Comparison of ENCODE assay signal across 12 cellular contexts in genomic region chr1:61270761-61271411, GRCh38.
A peak's percentile ranks its signal among the peaks of the same experiment; 100 is the strongest.
DNase-seq lines count a peak whose midpoint lies in the region; ATAC-seq, FAIRE-seq and TF ChIP-seq lines count a peak whose summit lies in the region.
"Had no signal": no experiment of that assay in that cellular context is flagged by ENCODE, and none has a peak within 500 bp of the region (broad histone marks: within the 10 kb centered on the region; RNA-seq: fewer than 3 reads in every experiment).

No MANE protein-coding gene starts in this region.

- BruUV-seq in HepG2 (replicated peaks; lab: Mats Ljungman, UMichigan): no TSS peak

- no peak for FAIRE-seq in HepG2 (lab: Jason Lieb, UNC)
- FAIRE-seq: G401.6 had no signal

- POLR2A ChIA-PET in CD8-positive, alpha-beta memory T cell (lab: Charles Lee): no interaction called here
- POLR2A ChIA-PET in HEK293T (lab: Yijun Ruan, JAX): interaction anchor here (0.7 kb wide), 1 partner anchor 14 kb away, joined by 3 read pairs; no protein-coding TSS in a partner anchor
- POLR2A ChIA-PET in HepG2 (lab: Yijun Ruan, JAX): interaction anchor here (1.1 to 1.5 kb wide), 2 partner anchors 49 to 189 kb away, joined by 3 read pairs; partner anchors contain the start of gene NFIA

- no peak overlapping the region for H2AFZ ChIP-seq in HepG2 (ENCODE audit: low read length)
- H2AFZ ChIP-seq: GM23248 had no signal

- H3K4me2 ChIP-seq in HepG2 (ENCODE audit: low read depth, low read length): 0 out of 2 replicates have a peak overlapping the region, but pooled peaks have one; percentile 6

- H3K27ac ChIP-seq in CD8-positive, alpha-beta memory T cell (ENCODE audit: low read depth, low read length): peak overlapping the region; percentile 41
- peak overlapping the region; percentile 17 for H3K27ac ChIP-seq in HepG2 (ENCODE audit: extremely low read length, insufficient read depth, low read length)
- H3K27ac ChIP-seq: GM23248 had no signal

- peaks cover 72% of the 10 kb centered on the region for H3K79me2 ChIP-seq in HepG2 (ENCODE audit: insufficient read depth, low read length)

- H3K4me1 Mint-ChIP-seq in CD8-positive, alpha-beta memory T cell: peaks cover 16 to 24% (median 17%) of the 10 kb centered on the region in 3 donors
- peaks cover 7% of the 10 kb centered on the region for H3K4me1 Mint-ChIP-seq in osteocyte (ENCODE audit: unreplicated experiment)

- intact Hi-C loops in HepG2 (cut with micrococcal nuclease; ENCODE audit: unreplicated experiment): no loop called here

- WGBS in HepG2 (ENCODE audit: low lambda C conversion rate): 67% methylated on average over 8 of the region's 8 CpGs

- no peaks in the 10 kb centered on the region for H3K27me3 Mint-ChIP-seq in CD8-positive, alpha-beta memory T cell
- no peaks in the 10 kb centered on the region for H3K27me3 Mint-ChIP-seq in osteocyte (ENCODE audit: unreplicated experiment)

- peak overlapping the region in 4 of 7 donors; percentile 16 to 54 (median 39) for H3K4me3 Mint-ChIP-seq in CD8-positive, alpha-beta memory T cell
- H3K4me3 Mint-ChIP-seq in osteocyte (ENCODE audit: unreplicated experiment): no peak overlapping the region

- no peaks in the 10 kb centered on the region for H3K27me3 ChIP-seq in CD8-positive, alpha-beta memory T cell (ENCODE audit: insufficient read depth, low read length, poor library complexity, severe bottlenecking)
- H3K27me3 ChIP-seq in HepG2 (ENCODE audit: control insufficient read depth in 1 of 2, insufficient read depth in 2 of 2, low read length in 2 of 2): no peaks in the 10 kb centered on the region

- no peaks in the 10 kb centered on the region for H4K20me1 ChIP-seq in HepG2 (ENCODE audit: insufficient read depth, low read length)

- no peaks in the 10 kb centered on the region for H3K36me3 ChIP-seq in CD8-positive, alpha-beta memory T cell (ENCODE audit: insufficient read depth, low read length)
- H3K36me3 ChIP-seq in HepG2 (replicated peaks in 1 of 2; ENCODE audit: control insufficient read depth in 1 of 2, insufficient read depth in 2 of 2, low read length in 2 of 2): no peaks in the 10 kb centered on the region

- no peak overlapping the region for H3K4me3 ChIP-seq in CD8-positive, alpha-beta memory T cell (ENCODE audit: low read length)
- H3K4me3 ChIP-seq in HepG2 (replicated peaks in 1 of 3; ENCODE audit: insufficient read depth in 1 of 3, low read depth in 2 of 3, low read length in 3 of 3): no peak overlapping the region
- H3K4me3 ChIP-seq: GM23248 had no signal

- TF ChIP-seq RAD21 in HepG2 (CRISPR knock-in tag; IDR thresholded peaks at IDR 0.05): no peak

- no peaks in the 10 kb centered on the region for H3K9me3 ChIP-seq in CD8-positive, alpha-beta memory T cell (ENCODE audit: low read length)
- H3K9me3 ChIP-seq in HepG2 (ENCODE audit: low read length): no peaks in the 10 kb centered on the region

- H3K4me1 ChIP-seq in CD8-positive, alpha-beta memory T cell (ENCODE audit: insufficient read depth, low read length): no peaks in the 10 kb centered on the region
- peaks cover 60% of the 10 kb centered on the region for H3K4me1 ChIP-seq in HepG2 (ENCODE audit: insufficient read depth, low read length)

- in situ Hi-C loops in HepG2 (cut with HindIII; ENCODE audit: extremely low pct_ligation_motif_present, low pct_unique_long_range_greater_than_20kb): no loop called here

- CTCF ChIA-PET in CD8-positive, alpha-beta memory T cell (lab: Charles Lee): interaction anchor here (0.9 to 1.0 kb wide), 3 partner anchors 11 to 242 kb away, joined by 3 to 5 read pairs (median 4); no protein-coding TSS in a partner anchor
- CTCF ChIA-PET in HEK293T (lab: Yijun Ruan, JAX): interaction anchor here (1.2 to 2.1 kb wide), 3 partner anchors 17 to 221 kb away, joined by 5 to 9 read pairs (median 8); no protein-coding TSS in a partner anchor
- CTCF ChIA-PET in HepG2 (lab: Yijun Ruan, JAX; ENCODE audit: low intra/inter-chr PET ratio, low total read pairs): no interaction called here

- ATAC-seq in HepG2: peak; percentile 62; the same call in 2 of the 3 replicates

- H3K36me3 Mint-ChIP-seq in CD8-positive, alpha-beta memory T cell: no peaks in the 10 kb centered on the region
- H3K36me3 Mint-ChIP-seq in osteocyte (ENCODE audit: unreplicated experiment): no peaks in the 10 kb centered on the region

- no peaks in the 10 kb centered on the region for H3K9me3 Mint-ChIP-seq in CD8-positive, alpha-beta memory T cell
- no peaks in the 10 kb centered on the region for H3K9me3 Mint-ChIP-seq in osteocyte (ENCODE audit: unreplicated experiment)

- no peak for TF ChIP-seq CTCF in HepG2 (CRISPR knock-in tag; IDR thresholded peaks at IDR 0.05)
- no peak for TF ChIP-seq CTCF in osteocyte (IDR thresholded peaks at IDR 0.05)

- H3K27ac Mint-ChIP-seq in CD8-positive, alpha-beta memory T cell: no peak overlapping the region
- no peak overlapping the region for H3K27ac Mint-ChIP-seq in osteocyte (ENCODE audit: unreplicated experiment)

- no peak for DNase-seq in CD8-positive, alpha-beta memory T cell
- peak; percentile 34 for DNase-seq in HEK293T (ENCODE audit: extremely low spot score)
- DNase-seq in amniotic epithelial cell (ENCODE audit: low read depth): peak; percentile 93
- peak; percentile 46 for DNase-seq in HepG2 (ENCODE audit: low spot score)
- DNase-seq in NCI-H1417 treated with DMSO at 0.1 percent for 48 hours (lab: John Stamatoyannopoulos, UW): no peak
- DNase-seq in NCI-H2227 (lab: John Stamatoyannopoulos, UW; ENCODE audit: unreplicated experiment): no peak
- no peak for DNase-seq in osteocyte (ENCODE audit: extremely low spot score, unreplicated experiment)
- DNase-seq: activated CD8-positive, alpha-beta memory T cell treated with anti-CD3 and anti-CD28 coated beads, Interleukin-2, amount 50 U/mL, for 4 hours; GM23248; NCI-H1694; right cardiac atrium had no signal

- TF ChIP-seq EP300 in HepG2 (IDR thresholded peaks at IDR 0.05; ENCODE audit: low read depth in 2 of 2, low read length in 2 of 2) (peak in 1 of 2 experiments; percentile 57; a peak in 2 of 4 replicates), HepG2 (CRISPR knock-in tag; IDR thresholded peaks at IDR 0.05; ENCODE audit: borderline replicate concordance) (0 out of 2 replicates have a peak, but pooled peaks have one; percentile 21)

- no peak overlapping the region for H3K9ac ChIP-seq in HepG2 (ENCODE audit: insufficient read depth, low read depth, low read length)
- H3K9ac ChIP-seq: GM23248 had no signal

- no peak for TF ChIP-seq POLR2A in HepG2 (IDR thresholded peaks at IDR 0.05; ENCODE audit: insufficient read depth in 1 of 2, low read depth in 2 of 2, low read length in 2 of 2)

TF ChIP-seq in HEK293T, 16 proteins besides CTCF, POLR2A, EP300 and RAD21:
- 0 out of 2 replicates have a peak, but pooled peaks have one; percentile 15 for TF ChIP-seq PKNOX1 (IDR thresholded peaks at IDR 0.05)
- no peak for TF ChIP-seq HDGF (IDR thresholded peaks at IDR 0.05; ENCODE audit: borderline replicate concordance)

TF ChIP-seq in HepG2, 621 proteins besides CTCF, POLR2A, EP300 and RAD21 (continues in another document):
- TF ChIP-seq SOX13 (IDR thresholded peaks at IDR 0.05) (no peak), SOX13 (CRISPR knock-in tag; conservative IDR thresholded peaks at IDR 0.05 in 1 of 2, IDR thresholded peaks at IDR 0.05 in 1 of 2) (peak in 1 of 2 experiments; percentile 73; a peak in 2 of 4 replicates), FOXA3 (CRISPR knock-in tag; IDR thresholded peaks at IDR 0.05) (peak; percentile 63), PAXIP1 (CRISPR knock-in tag; conservative IDR thresholded peaks at IDR 0.05) (0 out of 2 replicates have a peak, but pooled peaks have one; percentile 18), SOX6 (IDR thresholded peaks at IDR 0.05) (no peak), SOX6 (CRISPR knock-in tag; IDR thresholded peaks at IDR 0.05) (peak; percentile 55; the same call in 1 of the 2 replicates), ZKSCAN8 (CRISPR knock-in tag; IDR thresholded peaks at IDR 0.05; ENCODE audit: borderline replicate concordance) (0 out of 2 replicates have a peak, but pooled peaks have one; percentile 42), FOXP1 (IDR thresholded peaks at IDR 0.05) (no peak), FOXP1 (CRISPR knock-in tag; IDR thresholded peaks at IDR 0.05) (peak; percentile 46; the same call in 1 of the 2 replicates)
- TF ChIP-seq, protein P1, sequence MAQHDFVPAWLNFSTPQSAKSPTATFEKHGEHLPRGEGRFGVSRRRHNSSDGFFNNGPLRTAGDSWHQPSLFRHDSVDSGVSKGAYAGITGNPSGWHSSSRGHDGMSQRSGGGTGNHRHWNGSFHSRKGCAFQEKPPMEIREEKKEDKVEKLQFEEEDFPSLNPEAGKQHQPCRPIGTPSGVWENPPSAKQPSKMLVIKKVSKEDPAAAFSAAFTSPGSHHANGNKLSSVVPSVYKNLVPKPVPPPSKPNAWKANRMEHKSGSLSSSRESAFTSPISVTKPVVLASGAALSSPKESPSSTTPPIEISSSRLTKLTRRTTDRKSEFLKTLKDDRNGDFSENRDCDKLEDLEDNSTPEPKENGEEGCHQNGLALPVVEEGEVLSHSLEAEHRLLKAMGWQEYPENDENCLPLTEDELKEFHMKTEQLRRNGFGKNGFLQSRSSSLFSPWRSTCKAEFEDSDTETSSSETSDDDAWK (CRISPR knock-in tag; IDR thresholded peaks at IDR 0.05): no peak

Comparison
In these comparisons a context has a peak if more than half of its experiments do, and no peak if none do; other contexts are left out.
1. DNase-seq: peak in HEK293T (single experiment), amniotic epithelial cell (single experiment) and HepG2 (single experiment); none in CD8-positive, alpha-beta memory T cell (0 of 5), NCI-H1417 treated with DMSO at 0.1 percent for 48 hours (single experiment), NCI-H2227 (single experiment) and osteocyte (single experiment).